Comparison of ENCODE assay signal across 23 cellular contexts in the genomic region with DNA sequence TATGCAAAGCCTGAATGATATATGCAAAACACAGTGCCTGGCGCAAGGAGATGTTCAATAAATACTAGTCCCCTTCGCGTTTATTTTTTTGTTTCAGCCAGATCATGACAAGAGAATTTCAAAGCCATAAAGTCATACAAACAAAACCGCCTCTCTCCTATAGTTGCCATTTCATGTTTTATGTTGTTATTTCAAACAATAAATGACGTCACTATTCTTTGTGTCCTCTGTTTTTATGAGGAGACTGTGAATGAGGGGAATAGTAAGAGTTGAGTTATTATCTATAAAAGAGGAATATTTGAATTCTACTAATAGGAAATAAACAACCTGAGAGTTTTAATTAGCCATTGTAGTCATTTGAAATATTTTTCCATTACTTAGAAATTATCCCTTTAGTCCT.
"Had no signal": no experiment of that assay in that cellular context is flagged by ENCODE, and none has a peak within 500 bp of the region (broad histone marks: within the 10 kb centered on the region; RNA-seq: fewer than 3 reads in every experiment).

No MANE protein-coding gene starts in this region.

- H3K4me1 ChIP-seq: heart left ventricle, left lung, upper lobe of left lung had no signal

- H3K27me3 Mint-ChIP-seq: activated B cell treated with CpG ODN at 0.5 μM for 24 hours; activated CD4-positive, alpha-beta T cell treated with anti-CD3 and anti-CD28 coated beads for 36 hours; activated naive CD8-positive, alpha-beta T cell treated with anti-CD3 and anti-CD28 coated beads for 36 hours; T-helper 17 cell had no signal

- H3K9me3 Mint-ChIP-seq: activated B cell treated with CpG ODN at 0.5 μM for 24 hours; activated naive CD8-positive, alpha-beta T cell treated with anti-CD3 and anti-CD28 coated beads for 36 hours; activated T-cell treated with anti-CD3 and anti-CD28 coated beads, Interleukin-2, amount 50 U/mL, for 4 hours; activated T-helper 2 cell treated with anti-CD3 and anti-CD28 coated beads, Interferon-gamma antibody, Interleukin-2, Interleukin-4, amounts not matched to agents 10 μg/mL and 5 μg/mL and 100 μg/mL, durations not matched to agents 14 hours and 24 hours and 36 hours; neural crest cell had no signal

- H3K27ac Mint-ChIP-seq: activated B cell treated with CpG ODN at 0.5 μM for 24 hours; activated CD4-positive, alpha-beta T cell treated with anti-CD3 and anti-CD28 coated beads for 36 hours; activated naive CD8-positive, alpha-beta T cell treated with anti-CD3 and anti-CD28 coated beads for 36 hours; activated T-helper 2 cell treated with anti-CD3 and anti-CD28 coated beads, Interferon-gamma antibody, Interleukin-2, Interleukin-4, amounts not matched to agents 10 μg/mL and 5 μg/mL and 100 μg/mL, durations not matched to agents 14 hours and 24 hours and 36 hours; naive thymus-derived CD4-positive, alpha-beta T cell; T-helper 17 cell had no signal

- H3K36me3 Mint-ChIP-seq: activated naive CD8-positive, alpha-beta T cell treated with anti-CD3 and anti-CD28 coated beads for 36 hours; naive thymus-derived CD4-positive, alpha-beta T cell had no signal

- H3K36me3 ChIP-seq: cardiac muscle cell, heart left ventricle, left lung, upper lobe of left lung had no signal

- H3K27me3 ChIP-seq: cardiac muscle cell, heart left ventricle, left lung, upper lobe of left lung had no signal

- FAIRE-seq: kidney had no signal

- H3K9me3 ChIP-seq: heart left ventricle, left lung, upper lobe of left lung had no signal

- DNase-seq: activated B cell treated with CpG ODN at 0.5 μM for 24 hours; activated CD4-positive, alpha-beta T cell treated with anti-CD3 and anti-CD28 coated beads for 36 hours; activated CD4-positive, alpha-beta T cell treated with anti-CD3 and anti-CD28 coated beads, Interleukin-2, amount 50 U/mL, for 4 hours; activated CD8-positive, alpha-beta memory T cell treated with anti-CD3 and anti-CD28 coated beads for 24 hours; activated CD8-positive, alpha-beta memory T cell treated with anti-CD3 and anti-CD28 coated beads, Interleukin-2, amount 50 U/mL, for 4 hours; activated naive CD4-positive, alpha-beta T cell treated with Interleukin-2 at 50 U/mL for 16 hours; activated naive CD8-positive, alpha-beta T cell treated with anti-CD3 and anti-CD28 coated beads for 36 hours; activated T-cell treated with anti-CD3 and anti-CD28 coated beads, Interleukin-2, amount 50 U/mL, for 4 hours; heart left ventricle; kidney; left lung; naive thymus-derived CD4-positive, alpha-beta T cell; occipital lobe; stimulated activated CD4-positive, alpha-beta T cell treated with anti-CD3 and anti-CD28 coated beads, Interleukin-4, amount 100 ng/mL, for 1 hour; stimulated activated naive CD4-positive, alpha-beta T cell; T-helper 17 cell; upper lobe of left lung had no signal

- H3K4me3 Mint-ChIP-seq: activated B cell treated with CpG ODN at 0.5 μM for 24 hours; activated CD4-positive, alpha-beta T cell treated with anti-CD3 and anti-CD28 coated beads for 36 hours; activated naive CD8-positive, alpha-beta T cell treated with anti-CD3 and anti-CD28 coated beads for 36 hours; activated T-cell treated with anti-CD3 and anti-CD28 coated beads, Interleukin-2, amount 50 U/mL, for 4 hours; naive thymus-derived CD4-positive, alpha-beta T cell; neural crest cell; T-helper 17 cell had no signal

- ATAC-seq: activated CD4-positive, alpha-beta T cell treated with anti-CD3 and anti-CD28 coated beads for 36 hours; activated T-cell treated with anti-CD3 and anti-CD28 coated beads, Interleukin-2, amount 50 U/mL, for 4 hours; heart left ventricle; left lung; naive thymus-derived CD4-positive, alpha-beta T cell; sciatic nerve; T-helper 17 cell had no signal

- H3K27ac ChIP-seq: cardiac muscle cell, epithelial cell of prostate, heart left ventricle, left lung, upper lobe of left lung had no signal

- H3K4me1 Mint-ChIP-seq: activated B cell treated with CpG ODN at 0.5 μM for 24 hours; activated CD4-positive, alpha-beta T cell treated with anti-CD3 and anti-CD28 coated beads for 36 hours; activated naive CD8-positive, alpha-beta T cell treated with anti-CD3 and anti-CD28 coated beads for 36 hours; naive thymus-derived CD4-positive, alpha-beta T cell; neural crest cell; T-helper 17 cell had no signal

- H3K4me3 ChIP-seq: cardiac muscle cell, heart left ventricle, left lung, lung, upper lobe of left lung had no signal
